In the genomic region with DNA sequence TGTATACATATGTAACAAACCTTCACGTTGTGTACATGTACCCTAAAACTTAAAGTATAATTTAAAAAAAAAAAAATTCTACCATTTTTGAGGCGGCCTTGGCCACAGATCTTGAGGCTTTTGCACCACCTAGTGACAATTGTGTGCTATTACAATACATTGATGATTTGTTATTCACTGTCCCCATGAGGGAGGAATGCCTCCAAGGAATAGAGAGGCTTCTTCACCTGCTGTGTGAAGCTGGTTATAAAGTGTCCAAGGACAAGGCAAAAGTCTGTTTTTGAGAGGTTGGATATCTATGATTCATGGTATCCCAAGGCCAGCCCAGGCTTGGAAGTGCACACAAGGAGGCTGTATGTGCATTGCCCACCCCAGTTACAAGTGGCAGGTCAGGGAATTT, we compare ENCODE assay signal across 9 cellular contexts. TPM values are rescaled to one million over a fixed set of nuclear protein-coding genes. Genes with fewer than 3 reads are reported as not detected.
DNase-seq lines count a peak whose midpoint lies in the region; ATAC-seq and TF ChIP-seq lines count a peak whose summit lies in the region.
"Had no signal": no experiment of that assay in that cellular context is flagged by ENCODE, and none has a peak within 500 bp of the region (broad histone marks: within the 10 kb centered on the region; RNA-seq: fewer than 3 reads in every experiment).

No MANE protein-coding gene starts in this region.

- ATAC-seq in GM18517 (IDR thresholded peaks at IDR 0.05; ENCODE audit: unreplicated experiment) (no peak), GM18909 (IDR thresholded peaks at IDR 0.05; ENCODE audit: poor library complexity, unreplicated experiment) (no peak)

- in situ Hi-C loops in Caki2 (cut with HindIII; ENCODE audit: low pct_unique_long_range_greater_than_20kb, low sequenced_read_pairs): no loop called here

- H3K4me3 ChIP-seq in H7 (ENCODE audit: insufficient read depth, low read depth, low read length): no peak overlapping the region

- H3K27ac Mint-ChIP-seq in T-helper 2 cell treated with Interferon-gamma antibody and Interleukin-4, amounts not matched to agents 5 μg/mL and 100 μg/mL, for 36 hours: no peak overlapping the region
- H3K27ac Mint-ChIP-seq: T-helper 1 cell treated with Interleukin-12 subunit alpha and Interleukin-12 subunit beta and Interleukin-4 antibody, amounts not matched to agents 30 μg/mL and 1 μg/mL, for 36 hours had no signal

- DNase-seq in Caki2 (ENCODE audit: low read depth): peak; percentile 21
- DNase-seq in H7: peak; percentile 28
- peak; percentile 12 for DNase-seq in inferior parietal cortex (ENCODE audit: extremely low spot score)
- no peak for DNase-seq in T-helper 2 cell treated with Interferon-gamma antibody and Interleukin-4, amounts not matched to agents 5 μg/mL and 100 μg/mL, for 36 hours (ENCODE audit: low spot score)
- DNase-seq in cerebellum (ENCODE audit: low spot score): no peak

- no peaks in the 10 kb centered on the region for H3K9me3 Mint-ChIP-seq in T-helper 2 cell treated with Interferon-gamma antibody and Interleukin-4, amounts not matched to agents 5 μg/mL and 100 μg/mL, for 36 hours
- H3K9me3 Mint-ChIP-seq: T-helper 1 cell treated with Interleukin-12 subunit alpha and Interleukin-12 subunit beta and Interleukin-4 antibody, amounts not matched to agents 30 μg/mL and 1 μg/mL, for 36 hours had no signal

- H3K4me3 Mint-ChIP-seq in T-helper 2 cell treated with Interferon-gamma antibody and Interleukin-4, amounts not matched to agents 5 μg/mL and 100 μg/mL, for 36 hours: no peak overlapping the region
- H3K4me3 Mint-ChIP-seq: T-helper 1 cell treated with Interleukin-12 subunit alpha and Interleukin-12 subunit beta and Interleukin-4 antibody, amounts not matched to agents 30 μg/mL and 1 μg/mL, for 36 hours had no signal

- H3K36me3 Mint-ChIP-seq in T-helper 2 cell treated with Interferon-gamma antibody and Interleukin-4, amounts not matched to agents 5 μg/mL and 100 μg/mL, for 36 hours (ENCODE audit: low read depth): no peaks in the 10 kb centered on the region

- H3K27me3 ChIP-seq in H7 (ENCODE audit: control insufficient read depth, insufficient read depth, low read length): no peaks in the 10 kb centered on the region

- H3K27me3 Mint-ChIP-seq in T-helper 2 cell treated with Interferon-gamma antibody and Interleukin-4, amounts not matched to agents 5 μg/mL and 100 μg/mL, for 36 hours (ENCODE audit: low read depth): peaks cover 5% of the 10 kb centered on the region

- no peak overlapping the region for H3K27ac ChIP-seq in VCaP

- no peaks in the 10 kb centered on the region for H3K36me3 ChIP-seq in H7 (replicated peaks; ENCODE audit: control insufficient read depth, insufficient read depth, low read length)

- peak; percentile 89 for TF ChIP-seq CTCF in VCaP (conservative IDR thresholded peaks at IDR 0.05)

- no peaks in the 10 kb centered on the region for H3K4me1 Mint-ChIP-seq in T-helper 2 cell treated with Interferon-gamma antibody and Interleukin-4, amounts not matched to agents 5 μg/mL and 100 μg/mL, for 36 hours (ENCODE audit: low read depth)

RNA-seq across cellular contexts. Expression of a gene that starts 30.7 kb away (rescaled TPM):
- not detected in 2 replicates for total RNA-seq in Caki2 (2014; rRNA removed; shearing (Covaris generic); ENCODE audit: low replicate concordance)
- total RNA-seq in H7 (2014; rRNA removed; shearing (Covaris generic)): 0.18 TPM in 1 of 2 replicates, not detected in the other
- total RNA-seq in cerebellum: not detected

Comparison
In these comparisons a context has a peak if more than half of its experiments do, and no peak if none do; other contexts are left out.
1. DNase-seq: peak in Caki2 (single experiment), H7 (single experiment) and inferior parietal cortex (single experiment); none in T-helper 2 cell treated with Interferon-gamma antibody and Interleukin-4, amounts not matched to agents 5 μg/mL and 100 μg/mL, for 36 hours (single experiment) and cerebellum (single experiment).